10 cellular contexts compared by ENCODE assay signal in genomic region chr10:128854965-128855364, GRCh38.
DNase-seq lines count a peak whose midpoint lies in the region; ATAC-seq and TF ChIP-seq lines count a peak whose summit lies in the region.
"Had no signal": no experiment of that assay in that cellular context is flagged by ENCODE, and none has a peak within 500 bp of the region (broad histone marks: within the 10 kb centered on the region; RNA-seq: fewer than 3 reads in every experiment).

No MANE protein-coding gene starts in this region.

- no peaks in the 10 kb centered on the region for H3K9me3 ChIP-seq in gastrocnemius medialis

- intact Hi-C loops in left colon (cut with DNase I, micrococcal nuclease) (no loop called here), gastrocnemius medialis (cut with DNase I; ENCODE audit: low total_unique reads) (loop anchor here (5.0 to 10.0 kb wide), 2 partner anchors 43 to 170 kb away; no protein-coding TSS in a partner anchor)

- in situ Hi-C loops in gastrocnemius medialis (cut with MboI; ENCODE audit: low sequenced_read_pairs in 4 of 4): no loop called here

- no peaks in the 10 kb centered on the region for H3K27me3 ChIP-seq in gastrocnemius medialis

- no peak for TF ChIP-seq POLR2A in gastrocnemius medialis (IDR thresholded peaks at IDR 0.05)

- H3K4me3 ChIP-seq in gastrocnemius medialis: no peak overlapping the region

- H3K4me1 ChIP-seq in gastrocnemius medialis: peaks cover 0 to 22% of the 10 kb centered on the region in 2 donors

- DNase-seq in HK-2 (ENCODE audit: unreplicated experiment) (peak; percentile 42), caudate nucleus (lab: John Stamatoyannopoulos, UW) (peak in 55 of 61 donors; percentile 4 to 78 (median 50)), left colon (peak; percentile 66 to 68), gastrocnemius medialis (peak; percentile 59 to 61)
- no peak for DNase-seq in activated CD4-positive, alpha-beta T cell treated with anti-CD3 and anti-CD28 coated beads, Interleukin-2, amount 50 U/mL, for 4 hours
- DNase-seq: DND-41, NCI-H1436 had no signal

- TF ChIP-seq CTCF in gastrocnemius medialis (IDR thresholded peaks at IDR 0.05 in 4 of 5, conservative IDR thresholded peaks at IDR 0.05 in 1 of 5): no peak

- H3K36me3 ChIP-seq in gastrocnemius medialis: no peaks in the 10 kb centered on the region

- H3K27ac ChIP-seq in caudate nucleus (ENCODE audit: low read depth, low read length) (no peak overlapping the region), gastrocnemius medialis (peak overlapping the region; percentile 43 to 47 (median 46))

- peak; percentile 87 for ATAC-seq in left colon
- peak; percentile 53 to 88 for ATAC-seq in gastrocnemius medialis
- ATAC-seq in HG02798 (IDR thresholded peaks at IDR 0.05; ENCODE audit: poor library complexity, unreplicated experiment): no peak
- no peak for ATAC-seq in GM19455 (IDR thresholded peaks at IDR 0.05; ENCODE audit: unreplicated experiment)
- ATAC-seq in HG03097 (IDR thresholded peaks at IDR 0.05; ENCODE audit: low FRiP score, unreplicated experiment): no peak

Comparison
In these comparisons a context has a peak if more than half of its experiments do, and no peak if none do; other contexts are left out.
1. DNase-seq: peak in HK-2 (single experiment), caudate nucleus (55 of 61), left colon (2 of 2) and gastrocnemius medialis (2 of 2); none in activated CD4-positive, alpha-beta T cell treated with anti-CD3 and anti-CD28 coated beads, Interleukin-2, amount 50 U/mL, for 4 hours (0 of 2).
2. ATAC-seq: peak in left colon (single experiment) and gastrocnemius medialis (2 of 2); none in HG02798 (single experiment), GM19455 (single experiment) and HG03097 (single experiment).